ENCODE assay signal across 8 cellular contexts in the genomic region with DNA sequence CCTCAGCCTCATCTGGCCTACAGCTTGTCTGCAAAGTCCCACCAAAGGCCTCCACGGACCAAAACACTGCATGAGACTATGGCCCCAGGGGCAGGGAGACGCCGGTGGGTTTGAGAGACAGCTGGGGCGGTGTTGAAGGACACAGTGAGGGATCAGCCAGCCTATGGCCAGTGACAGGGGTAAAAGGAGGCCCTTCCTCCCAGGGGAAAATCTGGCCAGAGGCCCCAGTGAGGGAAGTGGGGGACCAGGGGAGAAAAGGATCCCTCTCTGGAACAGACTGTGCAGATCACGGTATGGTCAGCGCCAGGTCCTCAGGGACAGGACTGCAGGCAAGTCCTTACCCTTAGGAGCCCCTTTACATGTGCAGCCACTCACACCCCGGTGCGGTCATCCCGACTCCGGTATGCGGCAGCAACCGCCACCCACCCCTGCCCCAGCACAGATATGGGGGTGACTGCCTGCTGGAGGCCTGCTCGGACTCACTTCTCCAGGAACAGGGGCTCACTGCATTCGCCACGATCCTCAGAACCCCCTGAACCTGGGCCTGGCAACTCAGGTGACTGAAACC. TPM values are rescaled to one million over a fixed set of nuclear protein-coding genes. Genes with fewer than 3 reads are reported as not detected.
DNase-seq lines count a peak whose midpoint lies in the region; ATAC-seq and TF ChIP-seq lines count a peak whose summit lies in the region.

No MANE protein-coding gene starts in this region.

- TF ChIP-seq POLR2A in body of pancreas (IDR thresholded peaks at IDR 0.05) (no peak), upper lobe of left lung (IDR thresholded peaks at IDR 0.05) (peak in 1 of 4 donors; percentile 10)

- H3K4me1 ChIP-seq in body of pancreas (peaks cover 61% of the 10 kb centered on the region), lower lobe of right lung (peaks cover 83% of the 10 kb centered on the region), upper lobe of left lung (peaks cover 57 to 86% (median 70%) of the 10 kb centered on the region in 4 donors)

- intact Hi-C loops in CD4-positive, alpha-beta T cell (cut with DNase I, micrococcal nuclease), result loop anchor here (2.0 to 10.0 kb wide), 3 partner anchors 49 to 719 kb away; a partner anchor contains a TSS
- intact Hi-C loops in body of pancreas (cut with DNase I) (no loop called here), lower lobe of right lung (cut with DNase I) (no loop called here)

- DNase-seq in CD4-positive, alpha-beta T cell, result peak in 1 of 10 experiments; percentile 7
- DNase-seq in LNCaP clone FGC (ENCODE audit: low read depth) (no peak), body of pancreas (peak in 3 of 4 donors; percentile 25 to 28 (median 27)), lower lobe of right lung (peak; percentile 52), upper lobe of left lung (peak; percentile 45 to 49), NCI-H774 (lab: John Stamatoyannopoulos, UW) (no peak)
- DNase-seq in stimulated activated naive CD4-positive, alpha-beta T cell treated with Interleukin-2 at 50 U/mL for 16 hours (lab: John Stamatoyannopoulos, UW), result no peak

- H3K4me1 Mint-ChIP-seq in CD4-positive, alpha-beta T cell (ENCODE audit: low read depth), result peaks cover 66% of the 10 kb centered on the region

- 13 to 17% methylated on average over 6 to 13 of the region's 15 CpGs for WGBS in body of pancreas, 2 donors
- 13% methylated on average over 15 of the region's 15 CpGs; no CpG with 5 or more reads in 1 of the 2 donors for WGBS in upper lobe of left lung, 2 donors

- no peak for TF ChIP-seq EP300 in upper lobe of left lung (IDR thresholded peaks at IDR 0.05)

- H3K27me3 Mint-ChIP-seq in CD4-positive, alpha-beta T cell, result no peaks in the 10 kb centered on the region

- peak overlapping the region; percentile 84 for H3K4me3 ChIP-seq in LNCaP clone FGC (ENCODE audit: low read depth, low read length)
- H3K4me3 ChIP-seq in body of pancreas, result peak overlapping the region; percentile 44 to 79
- H3K4me3 ChIP-seq in lower lobe of right lung, result peak overlapping the region; percentile 89
- peak overlapping the region; percentile 31 to 91 (median 86) for H3K4me3 ChIP-seq in upper lobe of left lung

- H3K4me3 Mint-ChIP-seq in CD4-positive, alpha-beta T cell, result peak overlapping the region; percentile 92

- peak overlapping the region; percentile 79 for H3K27ac ChIP-seq in CD4-positive, alpha-beta T cell (ENCODE audit: low read depth, low read length)
- H3K27ac ChIP-seq in body of pancreas (peak overlapping the region; percentile 90 to 92 (median 92)), lower lobe of right lung (peak overlapping the region; percentile 93), upper lobe of left lung (peak overlapping the region; percentile 93 to 99 (median 96))

- CTCF ChIA-PET in CD4-positive, alpha-beta T cell (lab: Charles Lee), result interaction anchor here (1.2 to 1.5 kb wide), 2 partner anchors 22 to 33 kb away, joined by 4 to 6 read pairs; no protein-coding TSS in a partner anchor

- no peaks in the 10 kb centered on the region for H3K9me3 Mint-ChIP-seq in CD4-positive, alpha-beta T cell

- no peaks in the 10 kb centered on the region for H3K27me3 ChIP-seq in CD4-positive, alpha-beta T cell (ENCODE audit: control insufficient read depth, insufficient read depth, low read length)
- H3K27me3 ChIP-seq in body of pancreas (no peaks in the 10 kb centered on the region), lower lobe of right lung (ENCODE audit: low read depth) (no peaks in the 10 kb centered on the region), upper lobe of left lung (no peaks in the 10 kb centered on the region)

- peaks cover 28% of the 10 kb centered on the region for H3K36me3 Mint-ChIP-seq in CD4-positive, alpha-beta T cell (ENCODE audit: low read depth)

- H3K27ac Mint-ChIP-seq in CD4-positive, alpha-beta T cell, result peak overlapping the region; percentile 92

- no peak for ATAC-seq in CD4-positive, alpha-beta T cell (ENCODE audit: poor library complexity)
- ATAC-seq in body of pancreas (no peak), lower lobe of right lung (no peak), upper lobe of left lung (ENCODE audit: low FRiP score in 2 of 2) (no peak), GM21360 (IDR thresholded peaks at IDR 0.05; ENCODE audit: unreplicated experiment) (no peak)

- POLR2A ChIA-PET in CD4-positive, alpha-beta T cell (lab: Charles Lee), result interaction anchor here (0.7 to 2.2 kb wide), 14 partner anchors 10 to 411 kb away, joined by 3 to 11 read pairs (median 3); a partner anchor contains a TSS

- no peak for TF ChIP-seq CTCF in CD4-positive, alpha-beta T cell (IDR thresholded peaks at IDR 0.05)
- no peak for TF ChIP-seq CTCF in LNCaP clone FGC (IDR thresholded peaks at IDR 0.05; ENCODE audit: control insufficient read depth, extremely low read depth, insufficient read depth)
- no peak for TF ChIP-seq CTCF in body of pancreas (IDR thresholded peaks at IDR 0.05)
- TF ChIP-seq CTCF in lower lobe of right lung (IDR thresholded peaks at IDR 0.05), result no peak
- TF ChIP-seq CTCF in upper lobe of left lung (IDR thresholded peaks at IDR 0.05), result no peak

- peaks cover 0 to 5% of the 10 kb centered on the region in 2 donors for H3K36me3 ChIP-seq in body of pancreas (replicated peaks in 1 of 2; ENCODE audit: insufficient read depth in 1 of 2, low read depth in 2 of 2)
- H3K36me3 ChIP-seq in lower lobe of right lung, result peaks cover 9% of the 10 kb centered on the region
- H3K36me3 ChIP-seq in upper lobe of left lung, result peaks cover 6 to 8% (median 7%) of the 10 kb centered on the region in 4 donors

- no peaks in the 10 kb centered on the region for H3K9me3 ChIP-seq in CD4-positive, alpha-beta T cell (ENCODE audit: control insufficient read depth, low read length)
- H3K9me3 ChIP-seq in body of pancreas (no peaks in the 10 kb centered on the region), lower lobe of right lung (no peaks in the 10 kb centered on the region), upper lobe of left lung (no peaks in the 10 kb centered on the region)

RNA-seq across cellular contexts. Expression of a gene that starts 1.3 kb away (rescaled TPM):
- 10 to 100 TPM; 73.8 to 80.1 TPM for total RNA-seq in CD4-positive, alpha-beta T cell
- total RNA-seq in body of pancreas, result 10 to 100 TPM; 70.9 to 84.8 TPM
- total RNA-seq in lower lobe of right lung, result 297 TPM
- 100 to 1,000 TPM in 5 of 6 donors, 10 to 100 TPM in 1; 93.2 to 322 (median 204) TPM for total RNA-seq in upper lobe of left lung

RNA-seq across cellular contexts. Expression of a gene that starts 8.8 kb away (rescaled TPM):
- not detected for total RNA-seq in CD4-positive, alpha-beta T cell
- total RNA-seq in body of pancreas (10 to 100 TPM; 17.4 to 33.3 TPM), lower lobe of right lung (0.68 TPM), upper lobe of left lung (1 to 10 TPM in 4 of 6 donors, under 1 TPM in 1, not detected in 1; 0.67 to 5.2 (median 1.2) TPM)

RNA-seq across cellular contexts. Expression of a gene that starts 33.4 kb away (rescaled TPM):
- 1 to 10 TPM; 7.8 to 9.2 TPM for total RNA-seq in CD4-positive, alpha-beta T cell
- total RNA-seq in body of pancreas (10 to 100 TPM; 36.3 to 39.2 TPM), lower lobe of right lung (27.8 TPM), upper lobe of left lung (10 to 100 TPM; 14.5 to 34.3 (median 26.9) TPM)

RNA-seq across cellular contexts. Expression of a gene that starts 34.9 kb away (rescaled TPM):
- total RNA-seq in CD4-positive, alpha-beta T cell, result 10 to 100 TPM; 10.9 to 12.1 TPM
- total RNA-seq in body of pancreas (10 to 100 TPM; 15.8 to 19.4 TPM), lower lobe of right lung (21.4 TPM), upper lobe of left lung (10 to 100 TPM; 16.3 to 28.3 (median 21.2) TPM)

RNA-seq across cellular contexts. Expression of a gene that starts 47.2 kb away (rescaled TPM):
- 10 to 100 TPM; 39.4 to 40.4 TPM for total RNA-seq in CD4-positive, alpha-beta T cell
- total RNA-seq in body of pancreas (10 to 100 TPM; 26.5 to 45.2 TPM), lower lobe of right lung (47.5 TPM), upper lobe of left lung (10 to 100 TPM; 26.8 to 88.0 (median 40.3) TPM)

Comparison
In these comparisons a context has a peak if more than half of its experiments do, and no peak if none do; other contexts are left out.
1. DNase-seq: peak in body of pancreas (3 of 4), lower lobe of right lung (single experiment) and upper lobe of left lung (2 of 2); none in LNCaP clone FGC (single experiment), NCI-H774 (single experiment) and stimulated activated naive CD4-positive, alpha-beta T cell treated with Interleukin-2 at 50 U/mL for 16 hours (single experiment).
2. intact Hi-C loops: an anchor here in CD4-positive, alpha-beta T cell (2.0 to 10.0 kb wide); none called in body of pancreas and lower lobe of right lung.
3. Peak in every context shown above with its lines, with median percentiles within 50 percentile points of each other: H3K27ac ChIP-seq and H3K4me3 ChIP-seq.